In genomic region chr3:16124636-16125035, GRCh38 we compare ENCODE assay signal across 14 cellular contexts. TPM values are rescaled to one million over a fixed set of nuclear protein-coding genes. Genes with fewer than 3 reads are reported as not detected.
A peak's percentile ranks its signal among the peaks of the same experiment; 100 is the strongest.
DNase-seq lines count a peak whose midpoint lies in the region; ATAC-seq, FAIRE-seq and TF ChIP-seq lines count a peak whose summit lies in the region.
"Had no signal": no experiment of that assay in that cellular context is flagged by ENCODE, and none has a peak within 500 bp of the region (broad histone marks: within the 10 kb centered on the region; RNA-seq: fewer than 3 reads in every experiment).

No MANE protein-coding gene starts in this region.

- peak overlapping the region; percentile 90 for H3K27ac ChIP-seq in astrocyte (ENCODE audit: low read depth, low read length)
- peak overlapping the region; percentile 58 for H3K27ac ChIP-seq in keratinocyte (ENCODE audit: control insufficient read depth, insufficient read depth, low read length)
- H3K27ac ChIP-seq: body of pancreas had no signal

- H3K4me3 ChIP-seq in astrocyte (ENCODE audit: insufficient read depth, low read depth, low read length): no peak overlapping the region
- no peak overlapping the region for H3K4me3 ChIP-seq in keratinocyte (ENCODE audit: control insufficient read depth in 2 of 3, extremely low read depth in 1 of 3, insufficient read depth in 2 of 3, low read depth in 1 of 3, low read length in 3 of 3)
- H3K4me3 ChIP-seq: body of pancreas, uterus had no signal

- H3K27me3 ChIP-seq in astrocyte (ENCODE audit: insufficient read depth, low read length) (no peaks in the 10 kb centered on the region), keratinocyte (ENCODE audit: control insufficient read depth, extremely low read depth, insufficient read depth, low read length) (peaks cover 5% of the 10 kb centered on the region)
- H3K27me3 ChIP-seq: body of pancreas, uterus had no signal

- DNase-seq in AG08395 (ENCODE audit: low spot score): peak; percentile 86
- peak; percentile 91 for DNase-seq in HS-27A (ENCODE audit: low read depth)
- DNase-seq in astrocyte (ENCODE audit: low read depth): peak; percentile 100
- DNase-seq in keratinocyte (ENCODE audit: low read depth, low spot score): peak; percentile 81
- DNase-seq in SKM-1 treated with dmso at 0.1 percent for 144 hours (lab: John Stamatoyannopoulos, UW; ENCODE audit: unreplicated experiment): no peak
- no peak for DNase-seq in NCI-H2227 (lab: John Stamatoyannopoulos, UW; ENCODE audit: unreplicated experiment)
- DNase-seq in central memory CD4-positive, alpha-beta T cell: no peak
- DNase-seq: body of pancreas; CD8-positive, alpha-beta T cell; naive B cell; NCI-H345; uterus had no signal

- H3K27me3 Mint-ChIP-seq in astrocyte (ENCODE audit: low read depth, unreplicated experiment): no peaks in the 10 kb centered on the region

- peaks cover 18% of the 10 kb centered on the region for H3K4me1 Mint-ChIP-seq in astrocyte (ENCODE audit: low read depth, unreplicated experiment)
- H3K4me1 Mint-ChIP-seq: naive B cell had no signal

- peak overlapping the region; percentile 64 for H3K27ac Mint-ChIP-seq in astrocyte (ENCODE audit: unreplicated experiment)
- H3K27ac Mint-ChIP-seq: CD8-positive, alpha-beta T cell; naive B cell had no signal

- H3K79me2 ChIP-seq in astrocyte (ENCODE audit: insufficient read depth, low read length) (no peaks in the 10 kb centered on the region), keratinocyte (ENCODE audit: control insufficient read depth, insufficient read depth, low read length) (no peaks in the 10 kb centered on the region)

- no peak for ATAC-seq in HG02852 (IDR thresholded peaks at IDR 0.05; ENCODE audit: unreplicated experiment)
- ATAC-seq: body of pancreas; CD8-positive, alpha-beta T cell; Panc1 had no signal

- no peak overlapping the region for H3K4me3 Mint-ChIP-seq in astrocyte (ENCODE audit: unreplicated experiment)
- H3K4me3 Mint-ChIP-seq: CD8-positive, alpha-beta T cell; naive B cell had no signal

- H3K36me3 Mint-ChIP-seq in astrocyte (ENCODE audit: low read depth, unreplicated experiment): no peaks in the 10 kb centered on the region
- H3K36me3 Mint-ChIP-seq: CD8-positive, alpha-beta T cell; naive B cell had no signal

- H3K9me3 ChIP-seq in astrocyte (ENCODE audit: insufficient read depth, low read depth, low read length) (no peaks in the 10 kb centered on the region), keratinocyte (ENCODE audit: control insufficient read depth, low read depth, low read length) (no peaks in the 10 kb centered on the region)
- H3K9me3 ChIP-seq: body of pancreas, uterus had no signal

- FAIRE-seq in astrocyte (lab: Jason Lieb, UNC) (peak; percentile 100), keratinocyte (lab: Jason Lieb, UNC) (peak; percentile 96)

- H3K9me3 Mint-ChIP-seq in astrocyte (ENCODE audit: unreplicated experiment): peaks cover 6% of the 10 kb centered on the region
- H3K9me3 Mint-ChIP-seq: CD8-positive, alpha-beta T cell had no signal

- H3K9me1 ChIP-seq in keratinocyte (ENCODE audit: control insufficient read depth, extremely low read depth, insufficient read depth, low read length): no peaks in the 10 kb centered on the region

- H2AFZ ChIP-seq in astrocyte (ENCODE audit: low read depth, low read length): no peak overlapping the region
- H2AFZ ChIP-seq in keratinocyte (ENCODE audit: control insufficient read depth, low read length): no peak overlapping the region

- TF ChIP-seq CTCF in astrocyte (IDR thresholded peaks at IDR 0.05; ENCODE audit: insufficient read depth, low read depth, low read length) (no peak), keratinocyte (optimal IDR thresholded peaks at IDR 0.05 in 1 of 3, IDR thresholded peaks at IDR 0.05 in 1 of 3, conservative IDR thresholded peaks at IDR 0.05 in 1 of 3; ENCODE audit: extremely low read depth in 1 of 3, insufficient read depth in 2 of 3, low read length in 3 of 3) (no peak)

- H3K36me3 ChIP-seq in astrocyte (ENCODE audit: insufficient read depth, low read length) (no peaks in the 10 kb centered on the region), keratinocyte (ENCODE audit: control insufficient read depth in 2 of 2, extremely low read depth in 1 of 2, insufficient read depth in 2 of 2, low read length in 2 of 2) (no peaks in the 10 kb centered on the region)
- H3K36me3 ChIP-seq: uterus had no signal

- no peaks in the 10 kb centered on the region for H4K20me1 ChIP-seq in astrocyte (ENCODE audit: insufficient read depth, low read length)
- H4K20me1 ChIP-seq in keratinocyte (ENCODE audit: control insufficient read depth, extremely low read depth, insufficient read depth, low read length): no peaks in the 10 kb centered on the region

- peak overlapping the region; percentile 44 for H3K4me2 ChIP-seq in astrocyte (ENCODE audit: low read length)
- H3K4me2 ChIP-seq in keratinocyte (ENCODE audit: control insufficient read depth, extremely low read depth, insufficient read depth, low read depth, low read length): peak overlapping the region; percentile 49

- H3K9ac ChIP-seq in astrocyte (ENCODE audit: low read length): peak overlapping the region; percentile 67
- H3K9ac ChIP-seq in keratinocyte (ENCODE audit: control insufficient read depth, extremely low read depth, insufficient read depth, low read length): no peak overlapping the region

- H3K4me1 ChIP-seq in astrocyte (ENCODE audit: insufficient read depth, low read length) (peaks cover 22% of the 10 kb centered on the region), keratinocyte (ENCODE audit: control insufficient read depth, extremely low read depth, insufficient read depth, low read length) (peaks cover 22% of the 10 kb centered on the region)
- H3K4me1 ChIP-seq: body of pancreas, uterus had no signal

- dilution Hi-C loops in keratinocyte (cut with MboI; ENCODE audit: extremely low pct_ligation_motif_present, low sequenced_read_pairs): no loop called here

RNA-seq across cellular contexts. Expression of gene GALNT15, which starts 49.8 kb away (rescaled TPM):
- total RNA-seq in astrocyte: 0.95 and 3.0 TPM in 2 replicates
- 0.03 TPM in 1 of 3 replicates, not detected in the others for polyA plus RNA-seq in keratinocyte
- polyA plus RNA-seq in keratinocyte (2011; ENCODE audit: low read depth): 0.16 TPM
- not detected in 2 replicates for polyA plus RNA-seq in keratinocyte (2011; cell fraction: cytosol; rRNA removed)
- 0.08 TPM in 1 of 2 replicates, not detected in the other for polyA plus RNA-seq in keratinocyte (2011; cell fraction: nucleus; rRNA removed)
- 0.04 TPM in 1 of 2 replicates, not detected in the other for polyA plus RNA-seq in keratinocyte (2012; ENCODE audit: low replicate concordance)
- 0.16 to 0.20 TPM in 2 of 3 replicates, not detected in the other for polyA minus RNA-seq in keratinocyte
- polyA minus RNA-seq in keratinocyte (2011; cell fraction: cytosol; rRNA and poly(A)+ RNA removed): not detected
- polyA minus RNA-seq in keratinocyte (2011; cell fraction: nucleus; rRNA and poly(A)+ RNA removed): 0.23 and 0.32 TPM in 2 replicates
- total RNA-seq: CD8-positive, alpha-beta T cell had no signal

Comparison
In these comparisons a context has a peak if more than half of its experiments do, and no peak if none do; other contexts are left out.
1. DNase-seq: peak in AG08395 (single experiment), HS-27A (single experiment), astrocyte (single experiment) and keratinocyte (single experiment); none in SKM-1 treated with dmso at 0.1 percent for 144 hours (single experiment), NCI-H2227 (single experiment) and central memory CD4-positive, alpha-beta T cell (single experiment).